ENCODE assay signal across 23 cellular contexts in genomic region chr9:80127920-80128319, GRCh38.
"Had no signal": no experiment of that assay in that cellular context is flagged by ENCODE, and none has a peak within 500 bp of the region (broad histone marks: within the 10 kb centered on the region; RNA-seq: fewer than 3 reads in every experiment).

No MANE protein-coding gene starts in this region.

- H3K27ac Mint-ChIP-seq: activated naive CD4-positive, alpha-beta T cell treated with anti-CD3 and anti-CD28 coated beads, Interleukin-2, amount 50 U/mL, for 72 hours; activated T-helper 17 cell treated with anti-CD3 and anti-CD28 coated beads, Interleukin-2, amount 50 U/mL, for 72 hours; naive thymus-derived CD8-positive, alpha-beta T cell; neural progenitor cell had no signal

- H3K4me3 ChIP-seq: ascending aorta, coronary artery, gastroesophageal sphincter, heart left ventricle, lung, neural progenitor cell, sigmoid colon, smooth muscle cell, upper lobe of left lung had no signal

- DNase-seq: activated CD4-positive, alpha-beta T cell treated with anti-CD3 and anti-CD28 coated beads for 1 hour; activated CD4-positive, alpha-beta T cell treated with anti-CD3 and anti-CD28 coated beads, Interleukin-2, amount 50 U/mL, for 1 hour; activated T-cell treated with anti-CD3 and anti-CD28 coated beads, Interleukin-2, amount 50 U/mL, for 1 hour; cerebellar nuclear complex; heart left ventricle; naive thymus-derived CD8-positive, alpha-beta T cell; posterior cingulate gyrus; sigmoid colon; stimulated activated CD4-positive, alpha-beta T cell treated with anti-CD3 and anti-CD28 coated beads, Interleukin-15, amount 100 ng/mL, for 24 hours; stimulated activated naive CD4-positive, alpha-beta T cell treated with Interleukin-2 at 50 U/mL for 16 hours; T-helper 1 cell; T-helper 9 cell; upper lobe of left lung had no signal

- ATAC-seq: activated naive CD4-positive, alpha-beta T cell treated with anti-CD3 and anti-CD28 coated beads, Interleukin-2, amount 50 U/mL, for 72 hours; activated T-helper 17 cell treated with anti-CD3 and anti-CD28 coated beads, Interleukin-2, amount 50 U/mL, for 72 hours; gastroesophageal sphincter; heart left ventricle; left lobe of liver; naive thymus-derived CD8-positive, alpha-beta T cell had no signal

- H3K9me3 Mint-ChIP-seq: activated naive CD4-positive, alpha-beta T cell treated with anti-CD3 and anti-CD28 coated beads, Interleukin-2, amount 50 U/mL, for 72 hours; naive thymus-derived CD8-positive, alpha-beta T cell; neural progenitor cell had no signal

- H3K36me3 ChIP-seq: ascending aorta, gastroesophageal sphincter, heart left ventricle, neural progenitor cell, sigmoid colon, upper lobe of left lung had no signal

- H3K36me3 Mint-ChIP-seq: activated naive CD4-positive, alpha-beta T cell treated with anti-CD3 and anti-CD28 coated beads, Interleukin-2, amount 50 U/mL, for 72 hours; naive thymus-derived CD8-positive, alpha-beta T cell; neural progenitor cell had no signal

- FAIRE-seq: islet of Langerhans had no signal

- H3K27me3 ChIP-seq: ascending aorta, gastroesophageal sphincter, heart left ventricle, neural progenitor cell, sigmoid colon, upper lobe of left lung had no signal

- H3K4me3 Mint-ChIP-seq: activated T-helper 17 cell treated with anti-CD3 and anti-CD28 coated beads, Interleukin-2, amount 50 U/mL, for 72 hours; naive thymus-derived CD8-positive, alpha-beta T cell; neural progenitor cell had no signal

- H3K4me1 Mint-ChIP-seq: activated T-helper 17 cell treated with anti-CD3 and anti-CD28 coated beads, Interleukin-2, amount 50 U/mL, for 72 hours; naive thymus-derived CD8-positive, alpha-beta T cell; neural progenitor cell had no signal
